1 cellular context compared by ENCODE assay signal in the genomic region with DNA sequence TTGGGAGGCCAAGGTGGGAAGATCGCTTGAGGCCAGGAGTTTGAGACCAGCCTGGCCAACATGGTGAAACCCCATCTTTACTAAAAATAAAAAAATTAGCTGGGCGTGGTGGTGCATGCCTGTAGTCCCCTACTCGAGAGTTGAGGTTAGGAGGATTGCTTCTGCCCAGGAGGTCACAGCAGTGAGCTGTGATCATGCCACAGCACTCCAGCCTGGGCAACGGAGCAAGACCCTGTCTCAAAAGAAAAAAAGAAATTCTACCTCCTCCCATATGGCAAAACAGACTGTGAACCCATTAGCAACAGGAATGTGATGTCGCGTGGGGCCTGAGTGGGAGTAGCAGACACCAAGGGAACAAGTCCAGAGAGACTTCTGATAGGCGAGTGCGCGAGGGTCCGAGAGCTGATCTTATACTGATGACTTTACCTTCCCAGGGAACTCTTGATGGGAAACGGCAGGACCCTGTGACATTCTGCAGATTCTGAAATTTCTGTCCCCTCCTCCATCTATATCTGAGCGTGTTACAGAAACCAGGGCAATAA.
TF ChIP-seq lines count a peak whose summit lies in the region.

No MANE protein-coding gene starts in this region.

TF ChIP-seq in SK-N-SH treated with all-trans-retinoic acid at 6 μM for 48 hours, 23 proteins besides CTCF, POLR2A, EP300 and RAD21 (continued from another document):
- TF ChIP-seq, protein P1, sequence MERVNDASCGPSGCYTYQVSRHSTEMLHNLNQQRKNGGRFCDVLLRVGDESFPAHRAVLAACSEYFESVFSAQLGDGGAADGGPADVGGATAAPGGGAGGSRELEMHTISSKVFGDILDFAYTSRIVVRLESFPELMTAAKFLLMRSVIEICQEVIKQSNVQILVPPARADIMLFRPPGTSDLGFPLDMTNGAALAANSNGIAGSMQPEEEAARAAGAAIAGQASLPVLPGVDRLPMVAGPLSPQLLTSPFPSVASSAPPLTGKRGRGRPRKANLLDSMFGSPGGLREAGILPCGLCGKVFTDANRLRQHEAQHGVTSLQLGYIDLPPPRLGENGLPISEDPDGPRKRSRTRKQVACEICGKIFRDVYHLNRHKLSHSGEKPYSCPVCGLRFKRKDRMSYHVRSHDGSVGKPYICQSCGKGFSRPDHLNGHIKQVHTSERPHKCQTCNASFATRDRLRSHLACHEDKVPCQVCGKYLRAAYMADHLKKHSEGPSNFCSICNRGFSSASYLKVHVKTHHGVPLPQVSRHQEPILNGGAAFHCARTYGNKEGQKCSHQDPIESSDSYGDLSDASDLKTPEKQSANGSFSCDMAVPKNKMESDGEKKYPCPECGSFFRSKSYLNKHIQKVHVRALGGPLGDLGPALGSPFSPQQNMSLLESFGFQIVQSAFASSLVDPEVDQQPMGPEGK (CRISPR knock-in tag; IDR thresholded peaks at IDR 0.05; ENCODE audit: borderline replicate concordance), result no peak
- TF ChIP-seq ZNF70 (CRISPR knock-in tag; IDR thresholded peaks at IDR 0.05) (no peak), PPARA (CRISPR knock-in tag; IDR thresholded peaks at IDR 0.05; ENCODE audit: borderline replicate concordance) (no peak), ZNF8 (CRISPR knock-in tag; IDR thresholded peaks at IDR 0.05) (no peak), ZC3H10 (CRISPR knock-in tag; IDR thresholded peaks at IDR 0.05) (no peak)
- TF ChIP-seq, protein P2, sequence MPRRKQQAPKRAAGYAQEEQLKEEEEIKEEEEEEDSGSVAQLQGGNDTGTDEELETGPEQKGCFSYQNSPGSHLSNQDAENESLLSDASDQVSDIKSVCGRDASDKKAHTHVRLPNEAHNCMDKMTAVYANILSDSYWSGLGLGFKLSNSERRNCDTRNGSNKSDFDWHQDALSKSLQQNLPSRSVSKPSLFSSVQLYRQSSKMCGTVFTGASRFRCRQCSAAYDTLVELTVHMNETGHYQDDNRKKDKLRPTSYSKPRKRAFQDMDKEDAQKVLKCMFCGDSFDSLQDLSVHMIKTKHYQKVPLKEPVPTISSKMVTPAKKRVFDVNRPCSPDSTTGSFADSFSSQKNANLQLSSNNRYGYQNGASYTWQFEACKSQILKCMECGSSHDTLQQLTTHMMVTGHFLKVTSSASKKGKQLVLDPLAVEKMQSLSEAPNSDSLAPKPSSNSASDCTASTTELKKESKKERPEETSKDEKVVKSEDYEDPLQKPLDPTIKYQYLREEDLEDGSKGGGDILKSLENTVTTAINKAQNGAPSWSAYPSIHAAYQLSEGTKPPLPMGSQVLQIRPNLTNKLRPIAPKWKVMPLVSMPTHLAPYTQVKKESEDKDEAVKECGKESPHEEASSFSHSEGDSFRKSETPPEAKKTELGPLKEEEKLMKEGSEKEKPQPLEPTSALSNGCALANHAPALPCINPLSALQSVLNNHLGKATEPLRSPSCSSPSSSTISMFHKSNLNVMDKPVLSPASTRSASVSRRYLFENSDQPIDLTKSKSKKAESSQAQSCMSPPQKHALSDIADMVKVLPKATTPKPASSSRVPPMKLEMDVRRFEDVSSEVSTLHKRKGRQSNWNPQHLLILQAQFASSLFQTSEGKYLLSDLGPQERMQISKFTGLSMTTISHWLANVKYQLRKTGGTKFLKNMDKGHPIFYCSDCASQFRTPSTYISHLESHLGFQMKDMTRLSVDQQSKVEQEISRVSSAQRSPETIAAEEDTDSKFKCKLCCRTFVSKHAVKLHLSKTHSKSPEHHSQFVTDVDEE (CRISPR knock-in tag; IDR thresholded peaks at IDR 0.05), result no peak
